In the genomic region with DNA sequence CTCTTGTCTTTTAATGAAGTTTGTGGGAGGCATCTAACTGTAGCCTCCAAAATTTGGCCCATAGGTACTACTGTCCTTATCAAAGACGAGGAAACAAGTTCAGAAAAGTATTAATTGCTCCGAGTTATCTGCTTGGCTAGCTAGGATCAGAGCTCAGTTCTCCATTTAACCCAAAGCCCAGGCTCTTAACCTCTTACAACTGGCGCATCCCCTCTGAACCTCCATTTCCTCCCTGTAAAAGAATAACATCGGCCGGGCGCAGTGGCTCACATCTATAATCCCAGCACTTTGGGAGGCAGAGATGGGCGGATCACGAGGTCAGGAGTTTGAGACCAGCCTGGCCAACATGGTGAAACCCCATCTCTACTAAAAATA, we compare ENCODE assay signal across 21 cellular contexts. TPM values are rescaled to one million over a fixed set of nuclear protein-coding genes. Genes with fewer than 3 reads are reported as not detected.
A peak's percentile ranks its signal among the peaks of the same experiment; 100 is the strongest.
DNase-seq lines count a peak whose midpoint lies in the region; FAIRE-seq and TF ChIP-seq lines count a peak whose summit lies in the region.
"Had no signal": no experiment of that assay in that cellular context is flagged by ENCODE, and none has a peak within 500 bp of the region (broad histone marks: within the 10 kb centered on the region; RNA-seq: fewer than 3 reads in every experiment).

No MANE protein-coding gene starts in this region.

- no peaks in the 10 kb centered on the region for H3K9me3 Mint-ChIP-seq in nephron
- H3K9me3 Mint-ChIP-seq in progenitor cell of endocrine pancreas (ENCODE audit: low read depth): no peaks in the 10 kb centered on the region
- no peaks in the 10 kb centered on the region for H3K9me3 Mint-ChIP-seq in activated naive CD8-positive, alpha-beta T cell treated with anti-CD3 and anti-CD28 coated beads for 36 hours
- H3K9me3 Mint-ChIP-seq: CD4-positive, CD25-positive, alpha-beta regulatory T cell; CD8-positive, alpha-beta memory T cell; GM23338; IgD-negative memory B cell had no signal

- H3K27ac Mint-ChIP-seq in nephron: peak overlapping the region; percentile 35 to 59 (median 45)
- H3K27ac Mint-ChIP-seq in progenitor cell of endocrine pancreas: peak overlapping the region; percentile 89
- no peak overlapping the region for H3K27ac Mint-ChIP-seq in activated naive CD8-positive, alpha-beta T cell treated with anti-CD3 and anti-CD28 coated beads for 36 hours
- H3K27ac Mint-ChIP-seq: B cell; CD4-positive, CD25-positive, alpha-beta regulatory T cell; GM23338 had no signal

- no peaks in the 10 kb centered on the region for H4K20me1 ChIP-seq in endothelial cell of umbilical vein (replicated peaks; ENCODE audit: control insufficient read depth, extremely low read depth, insufficient read depth, low read length)

- BruUV-seq in endothelial cell of umbilical vein (replicated peaks; lab: Mats Ljungman, UMichigan): no TSS peak

- H3K79me2 ChIP-seq in endothelial cell of umbilical vein (ENCODE audit: control insufficient read depth, insufficient read depth, low read length): peaks cover 6% of the 10 kb centered on the region

- H3K36me3 Mint-ChIP-seq in nephron (ENCODE audit: low read depth): no peaks in the 10 kb centered on the region
- no peaks in the 10 kb centered on the region for H3K36me3 Mint-ChIP-seq in progenitor cell of endocrine pancreas (ENCODE audit: insufficient read depth)
- H3K36me3 Mint-ChIP-seq in activated naive CD8-positive, alpha-beta T cell treated with anti-CD3 and anti-CD28 coated beads for 36 hours: peaks cover 8% of the 10 kb centered on the region
- H3K36me3 Mint-ChIP-seq: CD4-positive, CD25-positive, alpha-beta regulatory T cell; IgD-negative memory B cell had no signal

- H3K36me3 ChIP-seq in endothelial cell of umbilical vein (ENCODE audit: control insufficient read depth in 2 of 2, extremely low read depth in 1 of 2, insufficient read depth in 2 of 2, low read length in 2 of 2) (no peaks in the 10 kb centered on the region), colonic mucosa (no peaks in the 10 kb centered on the region)

- TF ChIP-seq POLR2A in endothelial cell of umbilical vein (IDR thresholded peaks at IDR 0.05; ENCODE audit: low read depth, low read length): no peak

- H3K4me3 Mint-ChIP-seq in nephron (peak overlapping the region in 1 of 3 experiments; percentile 30), progenitor cell of endocrine pancreas (ENCODE audit: low read depth) (no peak overlapping the region)
- no peak overlapping the region for H3K4me3 Mint-ChIP-seq in activated naive CD8-positive, alpha-beta T cell treated with anti-CD3 and anti-CD28 coated beads for 36 hours
- H3K4me3 Mint-ChIP-seq: B cell, GM23338 had no signal

- H3K9me1 ChIP-seq in endothelial cell of umbilical vein (replicated peaks; ENCODE audit: control insufficient read depth, extremely low read depth, insufficient read depth, low read length): no peaks in the 10 kb centered on the region

- H3K4me3 ChIP-seq in endothelial cell of umbilical vein (replicated peaks in 1 of 3; ENCODE audit: insufficient read depth in 1 of 3, low read depth in 1 of 3, low read length in 3 of 3): no peak overlapping the region
- no peak overlapping the region for H3K4me3 ChIP-seq in colonic mucosa
- H3K4me3 ChIP-seq: GM23338 had no signal

- intact Hi-C loops in endothelial cell of umbilical vein (cut with micrococcal nuclease) (no loop called here), colonic mucosa (cut with DNase I) (no loop called here)

- H2AFZ ChIP-seq in endothelial cell of umbilical vein (ENCODE audit: low read depth, low read length): no peak overlapping the region
- H2AFZ ChIP-seq: GM23338 had no signal

- TF ChIP-seq CTCF in endothelial cell of umbilical vein (IDR thresholded peaks at IDR 0.05; ENCODE audit: extremely low read depth in 1 of 2, insufficient read depth in 1 of 2, low read depth in 1 of 2, low read length in 2 of 2) (no peak), nephron (IDR thresholded peaks at IDR 0.05; ENCODE audit: unreplicated experiment in 3 of 3) (no peak), progenitor cell of endocrine pancreas (IDR thresholded peaks at IDR 0.05; ENCODE audit: unreplicated experiment) (no peak), colonic mucosa (IDR thresholded peaks at IDR 0.05) (no peak)

- dilution Hi-C loops in endothelial cell of umbilical vein (cut with MboI; ENCODE audit: extremely low pct_ligation_motif_present, low sequenced_read_pairs): no loop called here

- H3K27me3 ChIP-seq in endothelial cell of umbilical vein (ENCODE audit: control insufficient read depth in 2 of 2, insufficient read depth in 2 of 2, low read length in 2 of 2) (no peaks in the 10 kb centered on the region), colonic mucosa (no peaks in the 10 kb centered on the region)

- H3K27me3 Mint-ChIP-seq in nephron (ENCODE audit: low read depth) (no peaks in the 10 kb centered on the region), progenitor cell of endocrine pancreas (no peaks in the 10 kb centered on the region)
- H3K27me3 Mint-ChIP-seq in activated naive CD8-positive, alpha-beta T cell treated with anti-CD3 and anti-CD28 coated beads for 36 hours: peaks cover 3% of the 10 kb centered on the region
- H3K27me3 Mint-ChIP-seq: B cell; CD8-positive, alpha-beta memory T cell; IgD-negative memory B cell had no signal

- no peak for FAIRE-seq in endothelial cell of umbilical vein (lab: Jason Lieb, UNC)
- FAIRE-seq: D721Med, G401.6, GM12891, H54, HepG2, HTR-8/SVneo had no signal

- H3K27ac ChIP-seq in endothelial cell of umbilical vein (ENCODE audit: insufficient read depth, low read depth, low read length): no peak overlapping the region
- H3K27ac ChIP-seq in colonic mucosa: no peak overlapping the region

- DNase-seq in endothelial cell of umbilical vein (ENCODE audit: low read depth, low spot score) (peak; percentile 56), progenitor cell of endocrine pancreas (ENCODE audit: low spot score, unreplicated experiment) (no peak), colonic mucosa (no peak), islet precursor cell (no peak), NCI-H2081 treated with DMSO at 0.1 percent for 48 hours (lab: John Stamatoyannopoulos, UW) (no peak)
- DNase-seq in activated naive CD8-positive, alpha-beta T cell treated with anti-CD3 and anti-CD28 coated beads for 36 hours: no peak
- DNase-seq: C1 segment of cervical spinal cord; Caco-2; CD4-positive, CD25-positive, alpha-beta regulatory T cell; CD8-positive, alpha-beta memory T cell; HCEC 1CT had no signal

- H3K9me3 ChIP-seq in endothelial cell of umbilical vein (replicated peaks; ENCODE audit: control insufficient read depth, insufficient read depth, low read length): no peaks in the 10 kb centered on the region
- no peaks in the 10 kb centered on the region for H3K9me3 ChIP-seq in colonic mucosa
- H3K9me3 ChIP-seq: Caco-2 had no signal

- no peak overlapping the region for H3K4me2 ChIP-seq in endothelial cell of umbilical vein (ENCODE audit: insufficient read depth, low read length)
- H3K4me2 ChIP-seq: GM23338 had no signal

- CTCF ChIA-PET in endothelial cell of umbilical vein (lab: Charles Lee): interaction anchor here (2.4 kb wide), 1 partner anchor 12 kb away, joined by 10 read pairs; no protein-coding TSS in a partner anchor

- H3K9ac ChIP-seq in endothelial cell of umbilical vein (replicated peaks; ENCODE audit: extremely low read depth, insufficient read depth, low read length): no peak overlapping the region
- H3K9ac ChIP-seq in colonic mucosa (ENCODE audit: low read depth in 2 of 2, low read length in 2 of 2): no peak overlapping the region

- no peaks in the 10 kb centered on the region for H3K4me1 Mint-ChIP-seq in nephron
- H3K4me1 Mint-ChIP-seq in progenitor cell of endocrine pancreas (ENCODE audit: low read depth): peaks cover 24% of the 10 kb centered on the region
- H3K4me1 Mint-ChIP-seq in activated naive CD8-positive, alpha-beta T cell treated with anti-CD3 and anti-CD28 coated beads for 36 hours: no peaks in the 10 kb centered on the region

- POLR2A ChIA-PET in endothelial cell of umbilical vein (lab: Charles Lee): no interaction called here

- H3K4me1 ChIP-seq in endothelial cell of umbilical vein (ENCODE audit: control insufficient read depth, extremely low read depth, insufficient read depth, low read length) (peaks cover 4% of the 10 kb centered on the region), colonic mucosa (peaks cover 6% of the 10 kb centered on the region)

TF ChIP-seq in endothelial cell of umbilical vein, 7 proteins besides CTCF, POLR2A, EP300 and RAD21:
- no peak for TF ChIP-seq POLR2AphosphoS5 (IDR thresholded peaks at IDR 0.05; ENCODE audit: insufficient read depth, low read depth, low read length)
- no peak for TF ChIP-seq MYC (IDR thresholded peaks at IDR 0.05; ENCODE audit: low read depth, low read length)
- TF ChIP-seq EZH2 (IDR thresholded peaks at IDR 0.05; ENCODE audit: borderline replicate concordance, low read depth, low read length, severe bottlenecking): no peak
- TF ChIP-seq, protein P1, sequence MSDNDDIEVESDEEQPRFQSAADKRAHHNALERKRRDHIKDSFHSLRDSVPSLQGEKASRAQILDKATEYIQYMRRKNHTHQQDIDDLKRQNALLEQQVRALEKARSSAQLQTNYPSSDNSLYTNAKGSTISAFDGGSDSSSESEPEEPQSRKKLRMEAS (IDR thresholded peaks at IDR 0.05; ENCODE audit: insufficient read depth, insufficient read length): no peak
- no peak for TF ChIP-seq GATA2 (IDR thresholded peaks at IDR 0.05; ENCODE audit: insufficient read depth, insufficient read length, low read depth, low read length)
- TF ChIP-seq FOS (IDR thresholded peaks at IDR 0.05; ENCODE audit: borderline replicate concordance, insufficient read depth, low read length): no peak
- no peak for TF ChIP-seq JUN (IDR thresholded peaks at IDR 0.05; ENCODE audit: borderline replicate concordance, insufficient read depth, insufficient read length, low read depth)

RNA-seq across cellular contexts. Expression of gene MSH6, which starts 3.5 kb away (rescaled TPM):
- 59.3 and 74.0 TPM in 2 replicates for total RNA-seq in endothelial cell of umbilical vein
- 11.0 and 11.9 TPM in 2 replicates for polyA plus RNA-seq in endothelial cell of umbilical vein
- polyA plus RNA-seq in endothelial cell of umbilical vein (2011; cell fraction: cytosol; rRNA removed): 17.6 and 18.1 TPM in 2 replicates
- 18.8 and 25.3 TPM in 2 replicates for polyA plus RNA-seq in endothelial cell of umbilical vein (2011; cell fraction: nucleus; rRNA removed)
- 43.9 and 44.0 TPM in 2 replicates for polyA plus RNA-seq in endothelial cell of umbilical vein (2012)
- polyA minus RNA-seq in endothelial cell of umbilical vein: 26.9 and 30.1 TPM in 2 replicates
- polyA minus RNA-seq in endothelial cell of umbilical vein (2011; cell fraction: cytosol; rRNA and poly(A)+ RNA removed): 63.9 TPM
- 17.0 and 21.5 TPM in 2 replicates for polyA minus RNA-seq in endothelial cell of umbilical vein (2011; cell fraction: nucleus; rRNA and poly(A)+ RNA removed)
- total RNA-seq in progenitor cell of endocrine pancreas: 154 and 163 TPM in 2 replicates
- 10 to 100 TPM; 25.7 to 67.4 TPM for total RNA-seq in colonic mucosa
- total RNA-seq in activated naive CD8-positive, alpha-beta T cell treated with anti-CD3 and anti-CD28 coated beads for 36 hours: 100 to 1,000 TPM; 163 to 173 TPM
